Comparison of ENCODE assay signal across 8 cellular contexts in genomic region chr16:1964046-1964505, GRCh38. TPM values are rescaled to one million over a fixed set of nuclear protein-coding genes. Genes with fewer than 3 reads are reported as not detected.
DNase-seq lines count a peak whose midpoint lies in the region; ATAC-seq and TF ChIP-seq lines count a peak whose summit lies in the region.

No MANE protein-coding gene starts in this region.

- H3K9me3 ChIP-seq in HUES6 (ENCODE audit: control insufficient read depth, insufficient read depth, low read depth, low read length), result no peaks in the 10 kb centered on the region
- no peaks in the 10 kb centered on the region for H3K9me3 ChIP-seq in left ventricle myocardium inferior (replicated peaks)
- H3K9me3 ChIP-seq in skeletal muscle tissue (ENCODE audit: control insufficient read depth in 3 of 3, low read length in 3 of 3), result no peaks in the 10 kb centered on the region

- peak overlapping the region; percentile 98 for H3K9ac ChIP-seq in HUES6 (ENCODE audit: low read length)
- H3K9ac ChIP-seq in skeletal muscle tissue (ENCODE audit: low read depth in 1 of 3, low read length in 3 of 3), result peak overlapping the region; percentile 73 to 85 (median 84)

- H3K36me3 Mint-ChIP-seq in activated naive CD4-positive, alpha-beta T cell treated with anti-CD3 and anti-CD28 coated beads for 36 hours (ENCODE audit: low read depth), result peaks cover 44% of the 10 kb centered on the region

- intact Hi-C loops in activated naive CD4-positive, alpha-beta T cell treated with anti-CD3 and anti-CD28 coated beads for 36 hours (cut with micrococcal nuclease), result loop anchor here (1.0 to 2.0 kb wide), 6 partner anchors 8 to 191 kb away; partner anchors contain the start of genes GFER, MSRB1, TBL3 and TRAF7
- intact Hi-C loops in left ventricle myocardium inferior (cut with micrococcal nuclease), result no loop called here

- H3K4me1 ChIP-seq in HUES6 (ENCODE audit: control insufficient read depth, insufficient read depth, low read length), result peaks cover 14% of the 10 kb centered on the region
- H3K4me1 ChIP-seq in left ventricle myocardium inferior, result peaks cover 62% of the 10 kb centered on the region
- peaks cover 32 to 55% (median 33%) of the 10 kb centered on the region in 3 donors for H3K4me1 ChIP-seq in skeletal muscle tissue (ENCODE audit: control insufficient read depth in 3 of 3, insufficient read depth in 3 of 3, low read length in 3 of 3)

- CTCF ChIA-PET in activated naive CD4-positive, alpha-beta T cell treated with anti-CD3 and anti-CD28 coated beads for 36 hours (lab: Charles Lee), result interaction anchor here (1.3 kb wide), 1 partner anchor 8 kb away, joined by 5 read pairs; the partner anchor contains the start of gene TBL3

- no peaks in the 10 kb centered on the region for H3K9me3 Mint-ChIP-seq in activated naive CD4-positive, alpha-beta T cell treated with anti-CD3 and anti-CD28 coated beads for 36 hours

- H3K36me3 ChIP-seq in HUES6 (ENCODE audit: control insufficient read depth, insufficient read depth, low read length) (peaks cover 32% of the 10 kb centered on the region), left ventricle myocardium inferior (peaks cover 28% of the 10 kb centered on the region), skeletal muscle tissue (ENCODE audit: control insufficient read depth in 3 of 3, insufficient read depth in 3 of 3, low read length in 3 of 3) (peaks cover 26 to 33% (median 26%) of the 10 kb centered on the region in 3 donors)

- DNase-seq in NK-92 treated with Interleukin-12 subunit alpha and Interleukin-12 subunit beta, amount 100 ng/mL, for 24 hours (lab: John Stamatoyannopoulos, UW), result peak; percentile 46
- no peak for DNase-seq in NK-92 (lab: John Stamatoyannopoulos, UW; ENCODE audit: unreplicated experiment)
- peak; percentile 32 for DNase-seq in activated naive CD4-positive, alpha-beta T cell treated with anti-CD3 and anti-CD28 coated beads for 36 hours
- DNase-seq in left ventricle myocardium inferior, result no peak

- peak overlapping the region; percentile 97 for H3K4me3 Mint-ChIP-seq in activated naive CD4-positive, alpha-beta T cell treated with anti-CD3 and anti-CD28 coated beads for 36 hours

- peaks cover 42% of the 10 kb centered on the region for H3K4me1 Mint-ChIP-seq in activated naive CD4-positive, alpha-beta T cell treated with anti-CD3 and anti-CD28 coated beads for 36 hours (ENCODE audit: low read depth)

- H3K27me3 Mint-ChIP-seq in activated naive CD4-positive, alpha-beta T cell treated with anti-CD3 and anti-CD28 coated beads for 36 hours (ENCODE audit: low read depth), result no peaks in the 10 kb centered on the region

- H3K4me3 ChIP-seq in HUES6 (ENCODE audit: low read depth, low read length), result peak overlapping the region; percentile 98
- peak overlapping the region; percentile 94 for H3K4me3 ChIP-seq in left ventricle myocardium inferior
- H3K4me3 ChIP-seq in skeletal muscle tissue (ENCODE audit: low read length in 3 of 3), result peak overlapping the region; percentile 70 to 90 (median 81)

- no peak for TF ChIP-seq CTCF in left ventricle myocardium inferior (IDR thresholded peaks at IDR 0.05; ENCODE audit: borderline replicate concordance)

- H3K27me3 ChIP-seq in HUES6 (ENCODE audit: control insufficient read depth, insufficient read depth, low read length) (no peaks in the 10 kb centered on the region), left ventricle myocardium inferior (ENCODE audit: low read depth) (no peaks in the 10 kb centered on the region), skeletal muscle tissue (ENCODE audit: control insufficient read depth in 3 of 3, insufficient read depth in 3 of 3, low read length in 3 of 3) (no peaks in the 10 kb centered on the region)

- H3K27ac ChIP-seq in HUES6 (ENCODE audit: low read depth, low read length) (peak overlapping the region; percentile 98), left ventricle myocardium inferior (replicated peaks) (peak overlapping the region; percentile 97), skeletal muscle tissue (ENCODE audit: low read depth, low read length) (peak overlapping the region; percentile 98)

- ATAC-seq in GM19035 (IDR thresholded peaks at IDR 0.05; ENCODE audit: unreplicated experiment) (no peak), GM21360 (IDR thresholded peaks at IDR 0.05; ENCODE audit: unreplicated experiment) (no peak)

- H3K27ac Mint-ChIP-seq in activated naive CD4-positive, alpha-beta T cell treated with anti-CD3 and anti-CD28 coated beads for 36 hours, result peak overlapping the region; percentile 92

RNA-seq across cellular contexts. Expression of gene RPS2, which starts 0.6 kb away (rescaled TPM):
- 1,000 to 10,000 TPM; 7,042 to 7,057 TPM for total RNA-seq in activated naive CD4-positive, alpha-beta T cell treated with anti-CD3 and anti-CD28 coated beads for 36 hours
- 753 TPM for total RNA-seq in left ventricle myocardium inferior
- total RNA-seq in skeletal muscle tissue, result 3,178 TPM

RNA-seq across cellular contexts. Expression of gene RNF151, which starts 2.6 kb away (rescaled TPM):
- total RNA-seq in activated naive CD4-positive, alpha-beta T cell treated with anti-CD3 and anti-CD28 coated beads for 36 hours, result not detected
- total RNA-seq in left ventricle myocardium inferior (not detected), skeletal muscle tissue (not detected)

RNA-seq across cellular contexts. Expression of gene NDUFB10, which starts 4.7 kb away (rescaled TPM):
- 100 to 1,000 TPM; 111 TPM for total RNA-seq in activated naive CD4-positive, alpha-beta T cell treated with anti-CD3 and anti-CD28 coated beads for 36 hours
- total RNA-seq in left ventricle myocardium inferior (601 TPM), skeletal muscle tissue (130 TPM)

RNA-seq across cellular contexts. Expression of gene TBL3, which starts 7.8 kb away (rescaled TPM):
- 10 to 100 TPM; 36.5 to 38.0 TPM for total RNA-seq in activated naive CD4-positive, alpha-beta T cell treated with anti-CD3 and anti-CD28 coated beads for 36 hours
- total RNA-seq in left ventricle myocardium inferior, result 22.6 TPM
- total RNA-seq in skeletal muscle tissue, result 18.8 TPM

RNA-seq across cellular contexts. Expression of gene RPL3L, which starts 9.6 kb away (rescaled TPM):
- not detected for total RNA-seq in activated naive CD4-positive, alpha-beta T cell treated with anti-CD3 and anti-CD28 coated beads for 36 hours
- total RNA-seq in left ventricle myocardium inferior (262 TPM), skeletal muscle tissue (84.5 TPM)

Comparison
In these comparisons a context has a peak if more than half of its experiments do, and no peak if none do; other contexts are left out.
1. DNase-seq: peak in NK-92 treated with Interleukin-12 subunit alpha and Interleukin-12 subunit beta, amount 100 ng/mL, for 24 hours (single experiment) and activated naive CD4-positive, alpha-beta T cell treated with anti-CD3 and anti-CD28 coated beads for 36 hours (single experiment); none in NK-92 (single experiment) and left ventricle myocardium inferior (single experiment).
2. Peak in every context shown above with its lines, with median percentiles within 50 percentile points of each other: H3K27ac ChIP-seq and H3K4me3 ChIP-seq.